Comparison of ENCODE assay signal across 9 cellular contexts in the genomic region with DNA sequence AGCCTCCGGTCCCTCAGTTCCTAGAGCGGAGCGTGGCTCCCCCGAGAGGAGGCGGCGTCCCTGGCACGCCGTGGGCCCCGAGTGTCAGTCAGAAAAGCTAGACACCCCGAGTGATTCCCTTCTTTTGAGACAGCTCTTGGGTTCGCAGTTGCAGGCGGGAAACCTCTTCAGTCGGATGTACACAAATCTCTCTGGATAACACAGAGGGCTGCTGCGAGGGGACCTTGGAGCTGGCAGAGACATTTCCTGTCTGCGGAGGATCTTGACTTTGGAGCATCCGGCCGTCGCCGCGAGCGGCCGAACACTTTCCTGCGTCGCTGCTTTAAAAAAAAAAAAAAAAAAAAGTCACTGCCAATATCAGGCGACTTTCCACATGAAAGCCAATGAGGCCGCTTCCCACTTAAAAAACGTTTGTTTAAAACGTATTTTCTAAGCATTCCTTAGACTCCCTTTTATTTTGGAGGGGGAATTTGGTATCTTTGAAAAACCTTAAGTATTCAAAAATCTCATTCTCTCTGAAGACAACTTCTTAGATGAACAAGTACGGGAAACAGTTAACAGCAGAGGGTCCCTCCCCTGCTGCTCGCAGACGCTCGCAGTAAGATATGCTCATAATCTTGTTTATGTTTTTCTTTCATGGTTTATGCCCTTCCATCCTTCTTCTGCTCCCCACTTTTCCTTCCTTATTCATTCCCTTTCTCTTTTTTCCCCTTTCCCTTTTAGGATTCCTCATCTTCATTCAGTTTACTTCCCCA. TPM values are rescaled to one million over a fixed set of nuclear protein-coding genes. Genes with fewer than 3 reads are reported as not detected.
DNase-seq lines count a peak whose midpoint lies in the region; ATAC-seq and TF ChIP-seq lines count a peak whose summit lies in the region.
"Had no signal": no experiment of that assay in that cellular context is flagged by ENCODE, and none has a peak within 500 bp of the region (broad histone marks: within the 10 kb centered on the region; RNA-seq: fewer than 3 reads in every experiment).

No MANE protein-coding gene starts in this region.

- no peaks in the 10 kb centered on the region for H3K27me3 ChIP-seq in SU-DHL-6 (ENCODE audit: low read length)
- no peaks in the 10 kb centered on the region for H3K27me3 ChIP-seq in aorta (ENCODE audit: control insufficient read depth in 1 of 2, insufficient read depth in 2 of 2, low read length in 1 of 2)

- H3K9me2 ChIP-seq in SU-DHL-6 (replicated peaks; ENCODE audit: insufficient read depth, low read length): no peaks in the 10 kb centered on the region

- no peak for TF ChIP-seq CTCF in AG09309 (IDR thresholded peaks at IDR 0.05; ENCODE audit: control insufficient read depth, insufficient read depth, low read depth, low read length, missing control alignments)
- TF ChIP-seq CTCF in SU-DHL-6 (IDR thresholded peaks at IDR 0.05; ENCODE audit: insufficient read depth, low read length, poor library complexity, severe bottlenecking): no peak
- TF ChIP-seq CTCF in mesothelial cell of epicardium (IDR thresholded peaks at IDR 0.05; ENCODE audit: unreplicated experiment): no peak

- H3K4me1 Mint-ChIP-seq in mesothelial cell of epicardium: peaks cover 20% of the 10 kb centered on the region

- H3K9me3 Mint-ChIP-seq in mesothelial cell of epicardium: no peaks in the 10 kb centered on the region

- no peaks in the 10 kb centered on the region for H3K4me1 ChIP-seq in aorta (ENCODE audit: control insufficient read depth in 1 of 2, insufficient read depth in 2 of 2, low read length in 2 of 2)

- ATAC-seq in aorta (ENCODE audit: low FRiP score) (peak; percentile 67), GM19324 (IDR thresholded peaks at IDR 0.05; ENCODE audit: low FRiP score, unreplicated experiment) (no peak)
- ATAC-seq: HCT116 had no signal

- POLR2A ChIA-PET in HEK293T (lab: Yijun Ruan, JAX): interaction anchor here (1.0 to 1.9 kb wide), 3 partner anchors 9 to 48 kb away, joined by 3 to 20 read pairs (median 3); a partner anchor contains a TSS

- H3K36me3 Mint-ChIP-seq in mesothelial cell of epicardium: no peaks in the 10 kb centered on the region

- peaks cover 93% of the 10 kb centered on the region for H3K27me3 Mint-ChIP-seq in mesothelial cell of epicardium (ENCODE audit: low read depth)

- peak overlapping the region; percentile 97 for H2AFZ ChIP-seq in SU-DHL-6 (ENCODE audit: low read depth, low read length, severe bottlenecking)

- H4K20me1 ChIP-seq in SU-DHL-6 (ENCODE audit: low read depth, low read length): no peaks in the 10 kb centered on the region

- H3K4me2 ChIP-seq in SU-DHL-6 (ENCODE audit: low read depth, low read length, poor library complexity, severe bottlenecking): peak overlapping the region; percentile 62

- peak overlapping the region; percentile 79 for H3K27ac Mint-ChIP-seq in mesothelial cell of epicardium

- H3K36me3 ChIP-seq in SU-DHL-6 (ENCODE audit: low read length) (no peaks in the 10 kb centered on the region), aorta (ENCODE audit: control insufficient read depth in 1 of 2, insufficient read depth in 2 of 2, low read length in 1 of 2) (no peaks in the 10 kb centered on the region)

- intact Hi-C loops in aorta (cut with DNase I): loop anchor here in 1 of 2 donors (5.0 to 10.0 kb wide), 2 partner anchors 107 to 145 kb away; a partner anchor contains a TSS

- H3K79me2 ChIP-seq in SU-DHL-6 (ENCODE audit: insufficient read depth, low read length): no peaks in the 10 kb centered on the region

- peak overlapping the region; percentile 45 for H3K9ac ChIP-seq in SU-DHL-6 (ENCODE audit: low read length)

- WGBS in aorta, 2 donors: 0 to 1% methylated on average over 32 of the region's 32 CpGs

- H3K4me3 ChIP-seq in AG09309 (ENCODE audit: control insufficient read depth, low read depth, low read length) (peak overlapping the region; percentile 43), SU-DHL-6 (ENCODE audit: insufficient read depth, low read length, poor library complexity, severe bottlenecking) (peak overlapping the region; percentile 45), aorta (ENCODE audit: low read length in 2 of 2) (peak overlapping the region; percentile 17 to 88)

- H3K27ac ChIP-seq in SU-DHL-6 (ENCODE audit: low read depth, low read length): no peak overlapping the region
- H3K27ac ChIP-seq in aorta (ENCODE audit: low read depth in 1 of 2, low read length in 2 of 2): peak overlapping the region in 1 of 2 donors; percentile 10

- no peak for DNase-seq in AG09309 (ENCODE audit: low read depth)
- peak; percentile 67 for DNase-seq in HEK293T (ENCODE audit: extremely low spot score)
- DNase-seq in ecto neural progenitor cell (ENCODE audit: low spot score): peak; percentile 48
- DNase-seq in mesothelial cell of epicardium (ENCODE audit: low spot score in 2 of 2, unreplicated experiment in 2 of 2): peak in 1 of 2 experiments; percentile 46
- DNase-seq in aorta: peak in 1 of 2 donors; percentile 62
- no peak for DNase-seq in NCI-H187 (lab: John Stamatoyannopoulos, UW)

- peak overlapping the region; percentile 73 for H3K4me3 Mint-ChIP-seq in mesothelial cell of epicardium

- CTCF ChIA-PET in HEK293T (lab: Yijun Ruan, JAX): interaction anchor here (0.7 kb wide), 1 partner anchor 241 kb away, joined by 7 read pairs; no protein-coding TSS in a partner anchor

- peaks cover 16% of the 10 kb centered on the region for H3F3A ChIP-seq in SU-DHL-6 (ENCODE audit: insufficient read depth)

- H3K9me3 ChIP-seq in SU-DHL-6 (ENCODE audit: insufficient read depth, low read length) (no peaks in the 10 kb centered on the region), aorta (ENCODE audit: control insufficient read depth, low read length) (no peaks in the 10 kb centered on the region)

TF ChIP-seq in HEK293T, 16 proteins besides CTCF, POLR2A, EP300 and RAD21:
- TF ChIP-seq ELF4 (IDR thresholded peaks at IDR 0.05) (no peak), CTBP1 (IDR thresholded peaks at IDR 0.05; ENCODE audit: borderline replicate concordance) (no peak), ZNF384 (IDR thresholded peaks at IDR 0.05) (peak; percentile 96), FOXA1 (IDR thresholded peaks at IDR 0.05) (no peak), L3MBTL2 (conservative IDR thresholded peaks at IDR 0.05) (peak; percentile 68), LEF1 (IDR thresholded peaks at IDR 0.05; ENCODE audit: borderline replicate concordance) (no peak)

RNA-seq across cellular contexts. Expression of a gene that starts 9.9 kb away (rescaled TPM):
- total RNA-seq in mesothelial cell of epicardium: 0.13 to 0.31 TPM in 2 of 3 replicates, not detected in the other
- total RNA-seq in aorta: 10 to 100 TPM; 11.5 to 22.7 TPM
- polyA plus RNA-seq in aorta: 1 to 10 TPM; 4.5 to 6.3 TPM

Comparison
In these comparisons a context has a peak if more than half of its experiments do, and no peak if none do; other contexts are left out.
1. DNase-seq: peak in HEK293T (single experiment) and ecto neural progenitor cell (single experiment); none in AG09309 (single experiment) and NCI-H187 (0 of 2).
2. Peak in every context shown above with its lines, with median percentiles within 50 percentile points of each other: H3K4me3 ChIP-seq.